ENCODE assay signal across 13 cellular contexts in the genomic region with DNA sequence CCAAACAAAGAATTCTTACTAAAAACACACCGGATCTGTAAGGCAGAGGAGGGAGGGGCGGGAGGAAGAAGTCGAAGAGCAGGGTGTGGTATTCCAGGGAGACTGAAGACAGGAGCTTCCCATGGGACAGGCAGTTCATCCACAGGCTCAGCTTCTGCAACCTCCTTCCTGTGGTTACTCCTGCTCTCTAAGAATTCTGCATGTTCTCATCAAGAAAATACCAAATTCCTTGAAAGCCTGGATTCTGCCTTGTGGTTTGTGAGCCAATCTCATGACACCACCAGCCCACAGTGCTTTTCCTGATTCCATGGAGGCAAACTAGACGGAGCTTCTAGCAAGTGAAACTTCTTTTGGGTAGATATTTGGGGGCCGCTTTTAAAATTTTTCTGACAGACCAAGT. TPM values are rescaled to one million over a fixed set of nuclear protein-coding genes. Genes with fewer than 3 reads are reported as not detected.
DNase-seq lines count a peak whose midpoint lies in the region; ATAC-seq lines count a peak whose summit lies in the region.
"Had no signal": no experiment of that assay in that cellular context is flagged by ENCODE, and none has a peak within 500 bp of the region (broad histone marks: within the 10 kb centered on the region; RNA-seq: fewer than 3 reads in every experiment).

No MANE protein-coding gene starts in this region.

- H3K27me3 ChIP-seq in H7 (ENCODE audit: control insufficient read depth, insufficient read depth, low read length) (peaks cover 19% of the 10 kb centered on the region; the same call in 1 of the 2 replicates), mesenchymal stem cell (ENCODE audit: control insufficient read depth in 1 of 2, insufficient read depth in 1 of 2, low read length in 2 of 2) (peaks cover 0 to 15% of the 10 kb centered on the region in 2 experiments)
- H3K27me3 ChIP-seq: vagina had no signal

- no peak overlapping the region for H4K91ac ChIP-seq in mesenchymal stem cell (ENCODE audit: low read length)

- H3K79me1 ChIP-seq in mesenchymal stem cell (replicated peaks; ENCODE audit: low read length, poor library complexity, severe bottlenecking): no peaks in the 10 kb centered on the region

- no peak overlapping the region for H2BK15ac ChIP-seq in mesenchymal stem cell (ENCODE audit: low read depth, poor library complexity, severe bottlenecking)

- H2AFZ ChIP-seq in mesenchymal stem cell (ENCODE audit: low read depth, low read length): no peak overlapping the region

- no peak overlapping the region for H2BK120ac ChIP-seq in mesenchymal stem cell (ENCODE audit: low read depth, low read length)

- H3K27ac ChIP-seq in mesenchymal stem cell (ENCODE audit: low read length, poor library complexity, severe bottlenecking): no peak overlapping the region

- no peak overlapping the region for H3K23ac ChIP-seq in mesenchymal stem cell (ENCODE audit: low read length in 2 of 2)

- no peak overlapping the region for H3K4me3 ChIP-seq in H7 (ENCODE audit: insufficient read depth, low read depth, low read length)
- no peak overlapping the region for H3K4me3 ChIP-seq in mesenchymal stem cell (ENCODE audit: insufficient read depth in 1 of 2, low read depth in 1 of 2, low read length in 2 of 2)

- H3K4me1 ChIP-seq in mesenchymal stem cell (ENCODE audit: control insufficient read depth, insufficient read depth, low read depth, low read length): peaks cover 3% of the 10 kb centered on the region
- H3K4me1 ChIP-seq: vagina had no signal

- no peak overlapping the region for H2BK5ac ChIP-seq in mesenchymal stem cell (ENCODE audit: low read depth, low read length, poor library complexity, severe bottlenecking)

- no peaks in the 10 kb centered on the region for H3K9me3 ChIP-seq in mesenchymal stem cell (ENCODE audit: control insufficient read depth, low read length)
- H3K9me3 ChIP-seq: vagina had no signal

- no peak overlapping the region for H3K18ac ChIP-seq in mesenchymal stem cell (ENCODE audit: low read depth in 1 of 2, low read length in 2 of 2)

- H3K9ac ChIP-seq in mesenchymal stem cell (ENCODE audit: low read length): no peak overlapping the region

- peak; percentile 57 for DNase-seq in AG08395 (ENCODE audit: low spot score)
- peak; percentile 16 for DNase-seq in H7
- DNase-seq in astrocyte of the hippocampus (ENCODE audit: low read depth, low spot score): peak; percentile 86
- DNase-seq in mesenchymal stem cell: peak; percentile 94
- no peak for DNase-seq in NCI-H524 (lab: John Stamatoyannopoulos, UW)
- DNase-seq in activated effector memory CD4-positive, alpha-beta T cell treated with Interleukin-2 at 50 U/mL for 16 hours: no peak
- DNase-seq in GDM1 (lab: John Stamatoyannopoulos, UW): no peak
- DNase-seq: cortex of kidney, MM.1S, NCI-H524 treated with DMSO at 0.1 percent for 48 hours, posterior cingulate gyrus had no signal

- no peak overlapping the region for H2AK5ac ChIP-seq in mesenchymal stem cell (ENCODE audit: low read length, severe bottlenecking)

- H4K8ac ChIP-seq in mesenchymal stem cell (ENCODE audit: low read length): no peak overlapping the region

- no peak overlapping the region for H3K14ac ChIP-seq in mesenchymal stem cell (ENCODE audit: low read length in 2 of 2)

- H2BK12ac ChIP-seq in mesenchymal stem cell (ENCODE audit: low read length in 2 of 2): no peak overlapping the region

- no peak for ATAC-seq in GM18511 (IDR thresholded peaks at IDR 0.05; ENCODE audit: unreplicated experiment)

- H3K36me3 ChIP-seq in H7 (replicated peaks; ENCODE audit: control insufficient read depth, insufficient read depth, low read length) (no peaks in the 10 kb centered on the region), mesenchymal stem cell (ENCODE audit: control insufficient read depth in 1 of 2, insufficient read depth in 2 of 2, low read depth in 1 of 2, low read length in 2 of 2) (no peaks in the 10 kb centered on the region)
- H3K36me3 ChIP-seq: vagina had no signal

- H3K4me2 ChIP-seq in mesenchymal stem cell (ENCODE audit: low read length, poor library complexity, severe bottlenecking): no peak overlapping the region

- 36% methylated on average over 3 of the region's 5 CpGs for WGBS in mesenchymal stem cell

- no peak overlapping the region for H3K4ac ChIP-seq in mesenchymal stem cell (ENCODE audit: low read depth in 1 of 2, low read length in 2 of 2)

RNA-seq across cellular contexts. Expression of a gene that starts 1.1 kb away (rescaled TPM):
- total RNA-seq in H7 (2014; rRNA removed; shearing (Covaris generic)): 4.1 and 4.3 TPM in 2 replicates
- 1.5 TPM for polyA plus RNA-seq in mesenchymal stem cell (2013, experiment 1 of 2)
- polyA plus RNA-seq in mesenchymal stem cell (2013, experiment 2 of 2): 1.6 TPM

Comparison
In these comparisons a context has a peak if more than half of its experiments do, and no peak if none do; other contexts are left out.
1. DNase-seq: peak in AG08395 (single experiment), H7 (single experiment), astrocyte of the hippocampus (single experiment) and mesenchymal stem cell (single experiment); none in NCI-H524 (0 of 2), activated effector memory CD4-positive, alpha-beta T cell treated with Interleukin-2 at 50 U/mL for 16 hours (single experiment) and GDM1 (single experiment).